ENCODE assay signal across 12 cellular contexts in genomic region chr14:54189358-54190354, GRCh38.
A peak's percentile ranks its signal among the peaks of the same experiment; 100 is the strongest.
DNase-seq lines count a peak whose midpoint lies in the region; ATAC-seq, FAIRE-seq and TF ChIP-seq lines count a peak whose summit lies in the region.
"Had no signal": no experiment of that assay in that cellular context is flagged by ENCODE, and none has a peak within 500 bp of the region (broad histone marks: within the 10 kb centered on the region; RNA-seq: fewer than 3 reads in every experiment).

No MANE protein-coding gene starts in this region.

- H4K20me1 ChIP-seq in BLaER1 treated with 17β-estradiol and CSF1 and Interleukin-3, amounts not matched to agents 10 nM and 100 nM: no peaks in the 10 kb centered on the region

- H3K4me3 ChIP-seq in BLaER1 treated with 17β-estradiol and CSF1 and Interleukin-3, amounts not matched to agents 10 nM and 100 nM: no peak overlapping the region
- H3K4me3 ChIP-seq in lower lobe of right lung: no peak overlapping the region
- H3K4me3 ChIP-seq in pancreas: no peak overlapping the region

- TF ChIP-seq CTCF in lower lobe of right lung (IDR thresholded peaks at IDR 0.05) (no peak), pancreas (IDR thresholded peaks at IDR 0.05) (no peak)

- no peak for FAIRE-seq in pancreas (lab: Jason Lieb, UNC)

- H3K9me3 Mint-ChIP-seq in activated CD4-positive, alpha-beta T cell treated with anti-CD3 and anti-CD28 coated beads, Interleukin-2, amount 10 ng/mL, durations not matched to agents 7 days and 5 days: no peaks in the 10 kb centered on the region
- H3K9me3 Mint-ChIP-seq: activated B cell treated with CpG ODN at 0.5 μM for 24 hours had no signal

- H3K4me1 ChIP-seq in BLaER1 treated with 17β-estradiol and CSF1 and Interleukin-3, amounts not matched to agents 10 nM and 100 nM: peaks cover 7 to 12% (median 10%) of the 10 kb centered on the region in 10 experiments; a peak in 19 of 20 replicates
- H3K4me1 ChIP-seq in lower lobe of right lung (peaks cover 7% of the 10 kb centered on the region), pancreas (no peaks in the 10 kb centered on the region)

- no peaks in the 10 kb centered on the region for H3K27me3 ChIP-seq in BLaER1 treated with 17β-estradiol and CSF1 and Interleukin-3, amounts not matched to agents 10 nM and 100 nM
- H3K27me3 ChIP-seq in lower lobe of right lung (ENCODE audit: low read depth) (no peaks in the 10 kb centered on the region), pancreas (no peaks in the 10 kb centered on the region)

- no peak overlapping the region for H3K9ac ChIP-seq in BLaER1 treated with 17β-estradiol and CSF1 and Interleukin-3, amounts not matched to agents 10 nM and 100 nM

- peak overlapping the region in 2 of 11 experiments; percentile 15 to 43; a peak in 2 of 22 replicates for H3K27ac ChIP-seq in BLaER1 treated with 17β-estradiol and CSF1 and Interleukin-3, amounts not matched to agents 10 nM and 100 nM
- H3K27ac ChIP-seq in KOPT-K1 (ENCODE audit: low read depth, low read length, poor library complexity, severe bottlenecking) (peak overlapping the region; percentile 30), lower lobe of right lung (peak overlapping the region; percentile 5), pancreas (no peak overlapping the region)

- H3K27ac Mint-ChIP-seq in activated CD4-positive, alpha-beta T cell treated with anti-CD3 and anti-CD28 coated beads, Interleukin-2, amount 10 ng/mL, durations not matched to agents 7 days and 5 days: no peak overlapping the region
- H3K27ac Mint-ChIP-seq: activated B cell treated with CpG ODN at 0.5 μM for 24 hours; CD8-positive, alpha-beta memory T cell had no signal

- no peaks in the 10 kb centered on the region for H3K36me3 Mint-ChIP-seq in activated CD4-positive, alpha-beta T cell treated with anti-CD3 and anti-CD28 coated beads, Interleukin-2, amount 10 ng/mL, durations not matched to agents 7 days and 5 days (ENCODE audit: low read depth)
- H3K36me3 Mint-ChIP-seq: CD8-positive, alpha-beta memory T cell had no signal

- intact Hi-C loops in lower lobe of right lung (cut with DNase I): no loop called here
- intact Hi-C loops in pancreas (cut with DNase I): no loop called here

- H3K27me3 Mint-ChIP-seq in activated CD4-positive, alpha-beta T cell treated with anti-CD3 and anti-CD28 coated beads, Interleukin-2, amount 10 ng/mL, durations not matched to agents 7 days and 5 days: peaks cover 5% of the 10 kb centered on the region

- H3K4me2 ChIP-seq in BLaER1 treated with 17β-estradiol and CSF1 and Interleukin-3, amounts not matched to agents 10 nM and 100 nM: peak overlapping the region; percentile 1 to 57 (median 45); a peak in 19 of 22 replicates

- POLR2A ChIA-PET in activated CD4-positive, alpha-beta T cell treated with anti-CD3 and anti-CD28 coated beads, Interleukin-2, amount 10 ng/mL, durations not matched to agents 7 days and 5 days (lab: Charles Lee): no interaction called here
- POLR2A ChIA-PET in HEK293T (lab: Yijun Ruan, JAX): no interaction called here

- ATAC-seq in lower lobe of right lung: peak; percentile 78 to 89
- no peak for ATAC-seq in pancreas
- ATAC-seq in GM18867 (IDR thresholded peaks at IDR 0.05; ENCODE audit: unreplicated experiment): no peak

- CTCF ChIA-PET in activated CD4-positive, alpha-beta T cell treated with anti-CD3 and anti-CD28 coated beads, Interleukin-2, amount 10 ng/mL, durations not matched to agents 7 days and 5 days (lab: Charles Lee): no interaction called here
- CTCF ChIA-PET in HEK293T (lab: Yijun Ruan, JAX): no interaction called here

- DNase-seq in astrocyte of the hippocampus (ENCODE audit: low read depth, low spot score) (peak; percentile 78), lower lobe of right lung (no peak), pancreas (no peak), HEK293T (ENCODE audit: extremely low spot score) (no peak)
- DNase-seq in activated CD4-positive, alpha-beta T cell treated with anti-CD3 and anti-CD28 coated beads, Interleukin-2, amount 10 ng/mL, durations not matched to agents 7 days and 5 days: no peak
- DNase-seq: activated B cell treated with CpG ODN at 0.5 μM for 24 hours; activated gamma-delta T cell treated with Interleukin-2 at 50 U/mL for 16 hours; CD8-positive, alpha-beta memory T cell; NCI-H82 had no signal

- no peaks in the 10 kb centered on the region for H3K36me3 ChIP-seq in BLaER1 treated with 17β-estradiol and CSF1 and Interleukin-3, amounts not matched to agents 10 nM and 100 nM
- no peaks in the 10 kb centered on the region for H3K36me3 ChIP-seq in KOPT-K1 (ENCODE audit: insufficient read depth, low read length)
- no peaks in the 10 kb centered on the region for H3K36me3 ChIP-seq in lower lobe of right lung
- no peaks in the 10 kb centered on the region for H3K36me3 ChIP-seq in pancreas

- H3K9me3 ChIP-seq in BLaER1 treated with 17β-estradiol and CSF1 and Interleukin-3, amounts not matched to agents 10 nM and 100 nM (replicated peaks in 1 of 11): no peaks in the 10 kb centered on the region
- H3K9me3 ChIP-seq in KOPT-K1 (ENCODE audit: insufficient read depth, low read length, poor library complexity, severe bottlenecking) (no peaks in the 10 kb centered on the region), lower lobe of right lung (no peaks in the 10 kb centered on the region), pancreas (no peaks in the 10 kb centered on the region)

- peaks cover 6% of the 10 kb centered on the region for H3K4me1 Mint-ChIP-seq in activated CD4-positive, alpha-beta T cell treated with anti-CD3 and anti-CD28 coated beads, Interleukin-2, amount 10 ng/mL, durations not matched to agents 7 days and 5 days
- H3K4me1 Mint-ChIP-seq: activated B cell treated with CpG ODN at 0.5 μM for 24 hours; CD8-positive, alpha-beta memory T cell had no signal

- H3K4me3 Mint-ChIP-seq in activated CD4-positive, alpha-beta T cell treated with anti-CD3 and anti-CD28 coated beads, Interleukin-2, amount 10 ng/mL, durations not matched to agents 7 days and 5 days: no peak overlapping the region
- H3K4me3 Mint-ChIP-seq: activated B cell treated with CpG ODN at 0.5 μM for 24 hours; CD8-positive, alpha-beta memory T cell had no signal

- 80 to 81% methylated on average over 5 of the region's 5 CpGs for WGBS in pancreas, 2 donors

TF ChIP-seq in HEK293T, 16 proteins besides CTCF, POLR2A, EP300 and RAD21:
- no peak for TF ChIP-seq NFRKB (IDR thresholded peaks at IDR 0.05)
- no peak for TF ChIP-seq FOXK2 (IDR thresholded peaks at IDR 0.05)

Comparison
In these comparisons a context has a peak if more than half of its experiments do, and no peak if none do; other contexts are left out.
1. H3K27ac ChIP-seq: peak in KOPT-K1 (single experiment) and lower lobe of right lung (single experiment); none in pancreas (0 of 4).
2. ATAC-seq: peak in lower lobe of right lung (2 of 2); none in pancreas (0 of 4) and GM18867 (single experiment).